Comparison of ENCODE assay signal across 1 cellular context in genomic region chr20:38727602-38728236, GRCh38.
TF ChIP-seq lines count a peak whose summit lies in the region.

No MANE protein-coding gene starts in this region.

TF ChIP-seq in H1, 55 proteins besides CTCF, POLR2A, EP300 and RAD21:
- TF ChIP-seq HDAC6 (IDR thresholded peaks at IDR 0.05; ENCODE audit: low read depth, low read length) (no peak), CBX8 (IDR thresholded peaks at IDR 0.05; ENCODE audit: borderline replicate concordance, low read depth, low read length) (0 out of 2 replicates have a peak, but pooled peaks have one; percentile 71), RNF2 (IDR thresholded peaks at IDR 0.05; ENCODE audit: borderline replicate concordance, low read depth, low read length, missing control alignments, poor library complexity, severe bottlenecking) (peak; percentile 66), ZNF274 (IDR thresholded peaks at IDR 0.05; ENCODE audit: borderline replicate concordance, extremely low read depth, low read length) (no peak), CREB1 (IDR thresholded peaks at IDR 0.05) (0 out of 2 replicates have a peak, but pooled peaks have one; percentile 30), EZH2 (IDR thresholded peaks at IDR 0.05; ENCODE audit: low read depth, low read length, severe bottlenecking) (peak; percentile 86), TCF12 (IDR thresholded peaks at IDR 0.05; ENCODE audit: low read depth, low read length) (no peak)
- TF ChIP-seq, protein P1, sequence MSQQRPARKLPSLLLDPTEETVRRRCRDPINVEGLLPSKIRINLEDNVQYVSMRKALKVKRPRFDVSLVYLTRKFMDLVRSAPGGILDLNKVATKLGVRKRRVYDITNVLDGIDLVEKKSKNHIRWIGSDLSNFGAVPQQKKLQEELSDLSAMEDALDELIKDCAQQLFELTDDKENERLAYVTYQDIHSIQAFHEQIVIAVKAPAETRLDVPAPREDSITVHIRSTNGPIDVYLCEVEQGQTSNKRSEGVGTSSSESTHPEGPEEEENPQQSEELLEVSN (IDR thresholded peaks at IDR 0.05): peak; percentile 37; the same call in 1 of the 2 replicates
